25 cellular contexts compared by ENCODE assay signal in genomic region chr1:117271959-117272358, GRCh38.
A peak's percentile ranks its signal among the peaks of the same experiment; 100 is the strongest.
DNase-seq lines count a peak whose midpoint lies in the region; ATAC-seq and TF ChIP-seq lines count a peak whose summit lies in the region.
"Had no signal": no experiment of that assay in that cellular context is flagged by ENCODE, and none has a peak within 500 bp of the region (broad histone marks: within the 10 kb centered on the region; RNA-seq: fewer than 3 reads in every experiment).

No MANE protein-coding gene starts in this region.

- peaks cover 16% of the 10 kb centered on the region for H3K9me3 Mint-ChIP-seq in mesothelial cell of epicardium
- peaks cover 0 to 10% (median 4%) of the 10 kb centered on the region in 8 donors for H3K9me3 Mint-ChIP-seq in CD4-positive, alpha-beta memory T cell
- H3K9me3 Mint-ChIP-seq in activated CD8-positive, alpha-beta T cell treated with anti-CD3 and anti-CD28 coated beads, Interleukin-2, amount 10 ng/mL, durations not matched to agents 7 days and 5 days (ENCODE audit: insufficient read depth): no peaks in the 10 kb centered on the region
- H3K9me3 Mint-ChIP-seq: activated CD4-positive, alpha-beta memory T cell treated with anti-CD3 and anti-CD28 coated beads, Interleukin-2, amount 10 ng/mL, durations not matched to agents 7 days and 5 days had no signal

- 0 out of 2 replicates have a peak overlapping the region, but pooled peaks have one; percentile 6 for H3K4me2 ChIP-seq in PC-9

- H3F3A ChIP-seq in PC-9 (ENCODE audit: insufficient read depth, low read depth): peaks cover 28% of the 10 kb centered on the region

- H3K4me1 ChIP-seq in PC-9 (replicated peaks; ENCODE audit: insufficient read depth): peaks cover 49% of the 10 kb centered on the region
- H3K4me1 ChIP-seq in CD4-positive, alpha-beta memory T cell (ENCODE audit: insufficient read depth, low read length): no peaks in the 10 kb centered on the region
- H3K4me1 ChIP-seq: Peyer's patch had no signal

- H3K27ac Mint-ChIP-seq in mesothelial cell of epicardium: peak overlapping the region; percentile 96
- H3K27ac Mint-ChIP-seq in CD4-positive, alpha-beta memory T cell: no peak overlapping the region
- no peak overlapping the region for H3K27ac Mint-ChIP-seq in activated CD8-positive, alpha-beta T cell treated with anti-CD3 and anti-CD28 coated beads, Interleukin-2, amount 10 ng/mL, durations not matched to agents 7 days and 5 days
- H3K27ac Mint-ChIP-seq: activated CD4-positive, alpha-beta memory T cell treated with anti-CD3 and anti-CD28 coated beads, Interleukin-2, amount 10 ng/mL, durations not matched to agents 7 days and 5 days; activated naive CD8-positive, alpha-beta T cell treated with anti-CD3 and anti-CD28 coated beads, Interleukin-2, amount 50 U/mL, for 24 hours; B cell had no signal

- no peaks in the 10 kb centered on the region; the same call in 1 of the 2 replicates for H3K9me3 ChIP-seq in PC-9 (ENCODE audit: insufficient read depth, low read depth)
- H3K9me3 ChIP-seq in CD4-positive, alpha-beta memory T cell (ENCODE audit: control insufficient read depth in 1 of 2, low read length in 2 of 2): no peaks in the 10 kb centered on the region
- H3K9me3 ChIP-seq: Peyer's patch had no signal

- intact Hi-C loops in PC-9 (cut with micrococcal nuclease; ENCODE audit: unreplicated experiment): loop anchor here (1.0 kb wide), 1 partner anchor 61 kb away; no protein-coding TSS in a partner anchor
- intact Hi-C loops in CD4-positive, alpha-beta memory T cell (cut with micrococcal nuclease): no loop called here

- H3K27ac ChIP-seq in PC-9: 0 out of 2 replicates have a peak overlapping the region, but pooled peaks have one; percentile 12
- no peak overlapping the region for H3K27ac ChIP-seq in CD4-positive, alpha-beta memory T cell (ENCODE audit: low read depth, low read length)
- H3K27ac ChIP-seq: brain microvascular endothelial cell, HL-60, Peyer's patch, skin epidermis had no signal

- no peaks in the 10 kb centered on the region for H3K27me3 Mint-ChIP-seq in mesothelial cell of epicardium (ENCODE audit: low read depth)
- H3K27me3 Mint-ChIP-seq in CD4-positive, alpha-beta memory T cell: peaks cover 4 to 9% of the 10 kb centered on the region in 2 donors
- peaks cover 5% of the 10 kb centered on the region for H3K27me3 Mint-ChIP-seq in activated CD8-positive, alpha-beta T cell treated with anti-CD3 and anti-CD28 coated beads, Interleukin-2, amount 10 ng/mL, durations not matched to agents 7 days and 5 days (ENCODE audit: low read depth)

- ATAC-seq in activated CD8-positive, alpha-beta T cell treated with anti-CD3 and anti-CD28 coated beads, Interleukin-2, amount 10 ng/mL, durations not matched to agents 7 days and 5 days: no peak
- ATAC-seq: activated naive CD8-positive, alpha-beta T cell treated with anti-CD3 and anti-CD28 coated beads, Interleukin-2, amount 50 U/mL, for 24 hours had no signal

- no peaks in the 10 kb centered on the region for H3K79me2 ChIP-seq in PC-9 (ENCODE audit: low read depth)

- H3K27me3 ChIP-seq in PC-9 (ENCODE audit: insufficient read depth, low read depth): no peaks in the 10 kb centered on the region
- H3K27me3 ChIP-seq in CD4-positive, alpha-beta memory T cell (ENCODE audit: insufficient read depth, low read length): no peaks in the 10 kb centered on the region
- H3K27me3 ChIP-seq: brain microvascular endothelial cell, Peyer's patch had no signal

- H3K36me3 ChIP-seq in PC-9 (ENCODE audit: low read depth): no peaks in the 10 kb centered on the region
- H3K36me3 ChIP-seq in CD4-positive, alpha-beta memory T cell (ENCODE audit: insufficient read depth, low read length): no peaks in the 10 kb centered on the region
- H3K36me3 ChIP-seq: brain microvascular endothelial cell, Peyer's patch had no signal

- no peak overlapping the region for H3K4me3 Mint-ChIP-seq in mesothelial cell of epicardium
- no peak overlapping the region for H3K4me3 Mint-ChIP-seq in CD4-positive, alpha-beta memory T cell
- H3K4me3 Mint-ChIP-seq in activated CD8-positive, alpha-beta T cell treated with anti-CD3 and anti-CD28 coated beads, Interleukin-2, amount 10 ng/mL, durations not matched to agents 7 days and 5 days: no peak overlapping the region
- H3K4me3 Mint-ChIP-seq: activated CD4-positive, alpha-beta memory T cell treated with anti-CD3 and anti-CD28 coated beads, Interleukin-2, amount 10 ng/mL, durations not matched to agents 7 days and 5 days; activated naive CD8-positive, alpha-beta T cell treated with anti-CD3 and anti-CD28 coated beads, Interleukin-2, amount 50 U/mL, for 24 hours; B cell had no signal

- TF ChIP-seq CTCF in PC-9 (conservative IDR thresholded peaks at IDR 0.05): no peak
- TF ChIP-seq CTCF in epithelial cell of proximal tubule (conservative IDR thresholded peaks at IDR 0.05; ENCODE audit: low read depth, low read length): no peak
- TF ChIP-seq CTCF in mesothelial cell of epicardium (IDR thresholded peaks at IDR 0.05; ENCODE audit: unreplicated experiment): no peak

- H3K4me3 ChIP-seq in PC-9: no peak overlapping the region
- H3K4me3 ChIP-seq in epithelial cell of proximal tubule (ENCODE audit: low read depth, low read length): no peak overlapping the region
- H3K4me3 ChIP-seq in CD4-positive, alpha-beta memory T cell (ENCODE audit: low read length in 2 of 2): no peak overlapping the region
- H3K4me3 ChIP-seq: Peyer's patch, skin epidermis had no signal

- peaks cover 9% of the 10 kb centered on the region for H3K36me3 Mint-ChIP-seq in mesothelial cell of epicardium
- no peaks in the 10 kb centered on the region for H3K36me3 Mint-ChIP-seq in CD4-positive, alpha-beta memory T cell
- no peaks in the 10 kb centered on the region for H3K36me3 Mint-ChIP-seq in activated CD8-positive, alpha-beta T cell treated with anti-CD3 and anti-CD28 coated beads, Interleukin-2, amount 10 ng/mL, durations not matched to agents 7 days and 5 days (ENCODE audit: low read depth)

- peaks cover 69% of the 10 kb centered on the region for H3K4me1 Mint-ChIP-seq in mesothelial cell of epicardium
- no peaks in the 10 kb centered on the region for H3K4me1 Mint-ChIP-seq in CD4-positive, alpha-beta memory T cell
- H3K4me1 Mint-ChIP-seq in activated CD8-positive, alpha-beta T cell treated with anti-CD3 and anti-CD28 coated beads, Interleukin-2, amount 10 ng/mL, durations not matched to agents 7 days and 5 days (ENCODE audit: low read depth): no peaks in the 10 kb centered on the region
- H3K4me1 Mint-ChIP-seq: activated CD4-positive, alpha-beta memory T cell treated with anti-CD3 and anti-CD28 coated beads, Interleukin-2, amount 10 ng/mL, durations not matched to agents 7 days and 5 days; activated naive CD8-positive, alpha-beta T cell treated with anti-CD3 and anti-CD28 coated beads, Interleukin-2, amount 50 U/mL, for 24 hours; B cell had no signal

- DNase-seq in EH (ENCODE audit: low read depth) (peak; percentile 21), PC-9 (peak; percentile 43 to 70), epithelial cell of proximal tubule (ENCODE audit: low read depth) (peak; percentile 22), mesothelial cell of epicardium (ENCODE audit: low spot score in 2 of 2, unreplicated experiment in 2 of 2) (no peak), NCI-H2196 treated with DMSO at 0.1 percent for 48 hours (lab: John Stamatoyannopoulos, UW; ENCODE audit: unreplicated experiment) (no peak)
- no peak for DNase-seq in CD4-positive, alpha-beta memory T cell
- no peak for DNase-seq in activated CD8-positive, alpha-beta T cell treated with anti-CD3 and anti-CD28 coated beads, Interleukin-2, amount 10 ng/mL, durations not matched to agents 7 days and 5 days
- DNase-seq in stimulated activated CD4-positive, alpha-beta T cell treated with anti-CD3 and anti-CD28 coated beads, Interleukin-15, amount 100 ng/mL, for 24 hours: no peak
- DNase-seq: activated CD4-positive, alpha-beta memory T cell treated with anti-CD3 and anti-CD28 coated beads, Interleukin-2, amount 10 ng/mL, durations not matched to agents 7 days and 5 days; activated effector memory CD4-positive, alpha-beta T cell treated with Interleukin-2 at 50 U/mL for 16 hours; activated naive CD8-positive, alpha-beta T cell treated with anti-CD3 and anti-CD28 coated beads, Interleukin-2, amount 50 U/mL, for 24 hours; brain microvascular endothelial cell; DMS79; effector CD8-positive, alpha-beta T cell; kidney glomerular epithelial cell; mammary epithelial cell; NCI-H1105 treated with DMSO at 0.1 percent for 48 hours; NCI-H510A treated with DMSO at 0.1 percent for 48 hours; Peyer's patch; SIG-M5; stimulated activated CD4-positive, alpha-beta T cell treated with anti-CD3 and anti-CD28 coated beads, Interleukin-2, amount 100 ng/mL, for 24 hours; SW 1271 had no signal

- POLR2A ChIA-PET in PC-9 (lab: Charles Lee; ENCODE audit: unreplicated experiment): interaction anchor here (0.8 kb wide), 1 partner anchor 144 kb away, joined by 5 read pairs; no protein-coding TSS in a partner anchor
- POLR2A ChIA-PET in CD4-positive, alpha-beta memory T cell (lab: Charles Lee; ENCODE audit: partially characterized antibody): no interaction called here
- POLR2A ChIA-PET in activated CD8-positive, alpha-beta T cell treated with anti-CD3 and anti-CD28 coated beads, Interleukin-2, amount 10 ng/mL, durations not matched to agents 7 days and 5 days (lab: Charles Lee): no interaction called here

- CTCF ChIA-PET in PC-9 (lab: Charles Lee): interaction anchor here (1.6 kb wide), 1 partner anchor 144 kb away, joined by 5 read pairs; no protein-coding TSS in a partner anchor
- CTCF ChIA-PET in CD4-positive, alpha-beta memory T cell (lab: Charles Lee; ENCODE audit: partially characterized antibody): no interaction called here
- CTCF ChIA-PET in activated CD8-positive, alpha-beta T cell treated with anti-CD3 and anti-CD28 coated beads, Interleukin-2, amount 10 ng/mL, durations not matched to agents 7 days and 5 days (lab: Charles Lee): no interaction called here

- H4K20me1 ChIP-seq in PC-9 (ENCODE audit: insufficient read depth): no peaks in the 10 kb centered on the region

- no TSS peak for BruUV-seq in PC-9 (replicated peaks; lab: Mats Ljungman, UMichigan)

- no peak overlapping the region for H2AFZ ChIP-seq in PC-9

- no peaks in the 10 kb centered on the region for H3K9me2 ChIP-seq in PC-9 (ENCODE audit: insufficient read depth)

Comparison
In these comparisons a context has a peak if more than half of its experiments do, and no peak if none do; other contexts are left out.
1. DNase-seq: peak in EH (single experiment), PC-9 (2 of 2) and epithelial cell of proximal tubule (single experiment); none in mesothelial cell of epicardium (0 of 2), CD4-positive, alpha-beta memory T cell (0 of 5), activated CD8-positive, alpha-beta T cell treated with anti-CD3 and anti-CD28 coated beads, Interleukin-2, amount 10 ng/mL, durations not matched to agents 7 days and 5 days (single experiment), NCI-H2196 treated with DMSO at 0.1 percent for 48 hours (single experiment) and stimulated activated CD4-positive, alpha-beta T cell treated with anti-CD3 and anti-CD28 coated beads, Interleukin-15, amount 100 ng/mL, for 24 hours (single experiment).